1 cellular context compared by ENCODE assay signal in the genomic region with DNA sequence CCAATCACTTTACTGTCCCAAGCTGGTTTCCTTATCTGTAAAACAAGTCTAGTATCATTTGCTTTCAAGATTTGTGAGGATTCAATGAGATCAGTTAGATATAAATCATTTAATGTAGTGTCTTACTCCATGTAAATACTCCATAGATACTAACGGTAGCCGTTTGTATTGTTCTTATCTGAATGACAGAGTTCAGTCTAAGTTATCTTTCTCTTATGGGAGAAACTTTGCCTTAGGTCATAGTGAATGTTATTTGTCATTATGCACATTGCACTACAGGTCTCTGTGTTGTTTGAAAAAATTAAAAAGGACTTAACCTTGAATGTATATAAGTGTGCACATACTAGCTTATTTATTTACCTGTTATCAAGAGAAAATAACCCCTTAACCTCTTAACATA.
TF ChIP-seq lines count a peak whose summit lies in the region.

No MANE protein-coding gene starts in this region.

TF ChIP-seq in GM23338, 12 proteins besides CTCF, POLR2A, EP300 and RAD21 (continued from another document):
- TF ChIP-seq, protein P1, sequence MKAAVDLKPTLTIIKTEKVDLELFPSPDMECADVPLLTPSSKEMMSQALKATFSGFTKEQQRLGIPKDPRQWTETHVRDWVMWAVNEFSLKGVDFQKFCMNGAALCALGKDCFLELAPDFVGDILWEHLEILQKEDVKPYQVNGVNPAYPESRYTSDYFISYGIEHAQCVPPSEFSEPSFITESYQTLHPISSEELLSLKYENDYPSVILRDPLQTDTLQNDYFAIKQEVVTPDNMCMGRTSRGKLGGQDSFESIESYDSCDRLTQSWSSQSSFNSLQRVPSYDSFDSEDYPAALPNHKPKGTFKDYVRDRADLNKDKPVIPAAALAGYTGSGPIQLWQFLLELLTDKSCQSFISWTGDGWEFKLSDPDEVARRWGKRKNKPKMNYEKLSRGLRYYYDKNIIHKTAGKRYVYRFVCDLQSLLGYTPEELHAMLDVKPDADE (IDR thresholded peaks at IDR 0.05), result no peak
- no peak for TF ChIP-seq CREB1 (CRISPR knock-in tag; IDR thresholded peaks at IDR 0.05; ENCODE audit: low read depth)
- TF ChIP-seq ZNF114 (CRISPR knock-in tag; IDR thresholded peaks at IDR 0.05), result no peak
- no peak for TF ChIP-seq STAT1 (IDR thresholded peaks at IDR 0.05; ENCODE audit: unreplicated experiment)
- TF ChIP-seq EZH2phosphoT487 (IDR thresholded peaks at IDR 0.05; ENCODE audit: unreplicated experiment), result no peak
- TF ChIP-seq ZNF331 (CRISPR knock-in tag; IDR thresholded peaks at IDR 0.05; ENCODE audit: low read depth), result no peak
- TF ChIP-seq, protein P2, sequence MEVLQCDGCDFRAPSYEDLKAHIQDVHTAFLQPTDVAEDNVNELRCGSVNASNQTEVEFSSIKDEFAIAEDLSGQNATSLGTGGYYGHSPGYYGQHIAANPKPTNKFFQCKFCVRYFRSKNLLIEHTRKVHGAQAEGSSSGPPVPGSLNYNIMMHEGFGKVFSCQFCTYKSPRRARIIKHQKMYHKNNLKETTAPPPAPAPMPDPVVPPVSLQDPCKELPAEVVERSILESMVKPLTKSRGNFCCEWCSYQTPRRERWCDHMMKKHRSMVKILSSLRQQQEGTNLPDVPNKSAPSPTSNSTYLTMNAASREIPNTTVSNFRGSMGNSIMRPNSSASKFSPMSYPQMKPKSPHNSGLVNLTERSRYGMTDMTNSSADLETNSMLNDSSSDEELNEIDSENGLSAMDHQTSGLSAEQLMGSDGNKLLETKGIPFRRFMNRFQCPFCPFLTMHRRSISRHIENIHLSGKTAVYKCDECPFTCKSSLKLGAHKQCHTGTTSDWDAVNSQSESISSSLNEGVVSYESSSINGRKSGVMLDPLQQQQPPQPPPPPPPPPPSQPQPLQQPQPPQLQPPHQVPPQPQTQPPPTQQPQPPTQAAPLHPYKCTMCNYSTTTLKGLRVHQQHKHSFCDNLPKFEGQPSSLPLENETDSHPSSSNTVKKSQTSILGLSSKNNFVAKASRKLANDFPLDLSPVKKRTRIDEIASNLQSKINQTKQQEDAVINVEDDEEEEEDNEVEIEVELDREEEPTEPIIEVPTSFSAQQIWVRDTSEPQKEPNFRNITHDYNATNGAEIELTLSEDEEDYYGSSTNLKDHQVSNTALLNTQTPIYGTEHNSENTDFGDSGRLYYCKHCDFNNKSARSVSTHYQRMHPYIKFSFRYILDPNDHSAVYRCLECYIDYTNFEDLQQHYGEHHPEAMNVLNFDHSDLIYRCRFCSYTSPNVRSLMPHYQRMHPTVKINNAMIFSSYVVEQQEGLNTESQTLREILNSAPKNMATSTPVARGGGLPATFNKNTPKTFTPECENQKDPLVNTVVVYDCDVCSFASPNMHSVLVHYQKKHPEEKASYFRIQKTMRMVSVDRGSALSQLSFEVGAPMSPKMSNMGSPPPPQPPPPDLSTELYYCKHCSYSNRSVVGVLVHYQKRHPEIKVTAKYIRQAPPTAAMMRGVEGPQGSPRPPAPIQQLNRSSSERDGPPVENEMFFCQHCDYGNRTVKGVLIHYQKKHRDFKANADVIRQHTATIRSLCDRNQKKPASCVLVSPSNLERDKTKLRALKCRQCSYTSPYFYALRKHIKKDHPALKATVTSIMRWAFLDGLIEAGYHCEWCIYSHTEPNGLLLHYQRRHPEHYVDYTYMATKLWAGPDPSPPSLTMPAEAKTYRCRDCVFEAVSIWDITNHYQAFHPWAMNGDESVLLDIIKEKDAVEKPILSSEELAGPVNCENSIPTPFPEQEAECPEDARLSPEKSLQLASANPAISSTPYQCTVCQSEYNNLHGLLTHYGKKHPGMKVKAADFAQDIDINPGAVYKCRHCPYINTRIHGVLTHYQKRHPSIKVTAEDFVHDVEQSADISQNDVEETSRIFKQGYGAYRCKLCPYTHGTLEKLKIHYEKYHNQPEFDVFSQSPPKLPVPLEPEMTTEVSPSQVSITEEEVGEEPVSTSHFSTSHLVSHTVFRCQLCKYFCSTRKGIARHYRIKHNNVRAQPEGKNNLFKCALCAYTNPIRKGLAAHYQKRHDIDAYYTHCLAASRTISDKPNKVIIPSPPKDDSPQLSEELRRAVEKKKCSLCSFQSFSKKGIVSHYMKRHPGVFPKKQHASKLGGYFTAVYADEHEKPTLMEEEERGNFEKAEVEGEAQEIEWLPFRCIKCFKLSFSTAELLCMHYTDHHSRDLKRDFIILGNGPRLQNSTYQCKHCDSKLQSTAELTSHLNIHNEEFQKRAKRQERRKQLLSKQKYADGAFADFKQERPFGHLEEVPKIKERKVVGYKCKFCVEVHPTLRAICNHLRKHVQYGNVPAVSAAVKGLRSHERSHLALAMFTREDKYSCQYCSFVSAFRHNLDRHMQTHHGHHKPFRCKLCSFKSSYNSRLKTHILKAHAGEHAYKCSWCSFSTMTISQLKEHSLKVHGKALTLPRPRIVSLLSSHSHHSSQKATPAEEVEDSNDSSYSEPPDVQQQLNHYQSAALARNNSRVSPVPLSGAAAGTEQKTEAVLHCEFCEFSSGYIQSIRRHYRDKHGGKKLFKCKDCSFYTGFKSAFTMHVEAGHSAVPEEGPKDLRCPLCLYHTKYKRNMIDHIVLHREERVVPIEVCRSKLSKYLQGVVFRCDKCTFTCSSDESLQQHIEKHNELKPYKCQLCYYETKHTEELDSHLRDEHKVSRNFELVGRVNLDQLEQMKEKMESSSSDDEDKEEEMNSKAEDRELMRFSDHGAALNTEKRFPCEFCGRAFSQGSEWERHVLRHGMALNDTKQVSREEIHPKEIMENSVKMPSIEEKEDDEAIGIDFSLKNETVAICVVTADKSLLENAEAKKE (CRISPR knock-in tag; IDR thresholded peaks at IDR 0.05), result no peak
TF ChIP-seq in GM23338: peak in this region for 0.
